2 cellular contexts compared by ENCODE assay signal in genomic region chr13:99687728-99688397, GRCh38.
A peak's percentile ranks its signal among the peaks of the same experiment; 100 is the strongest.
TF ChIP-seq lines count a peak whose summit lies in the region.

No MANE protein-coding gene starts in this region.

TF ChIP-seq in HEK293, 187 proteins besides CTCF, POLR2A, EP300 and RAD21 (continued from another document):
- TF ChIP-seq ZNF280C (tag by site-specific recombination; IDR thresholded peaks at IDR 0.05) (no peak), ZIC2 (tag by site-specific recombination; IDR thresholded peaks at IDR 0.05) (no peak), ZFP3 (tag by site-specific recombination; IDR thresholded peaks at IDR 0.05; ENCODE audit: low read depth) (no peak), ZNF513 (tag by site-specific recombination; IDR thresholded peaks at IDR 0.05) (no peak), ZNF629 (tag by site-specific recombination; IDR thresholded peaks at IDR 0.05) (no peak), PRDM6 (tag by site-specific recombination; IDR thresholded peaks at IDR 0.05) (peak; percentile 69), OSR2 (tag by site-specific recombination; IDR thresholded peaks at IDR 0.05) (peak; percentile 32; the same call in 1 of the 2 replicates), SALL2 (tag by site-specific recombination; IDR thresholded peaks at IDR 0.05; ENCODE audit: borderline replicate concordance) (no peak), ZEB2 (tag by site-specific recombination; IDR thresholded peaks at IDR 0.05) (no peak), BCL6B (tag by site-specific recombination; IDR thresholded peaks at IDR 0.05) (no peak), ZNF449 (tag by site-specific recombination; IDR thresholded peaks at IDR 0.05) (no peak), ZNF324 (tag by site-specific recombination; IDR thresholded peaks at IDR 0.05) (no peak), ZBTB8A (tag by site-specific recombination; IDR thresholded peaks at IDR 0.05) (0 out of 2 replicates have a peak, but pooled peaks have one; percentile 21)

TF ChIP-seq in SK-N-SH, 30 proteins besides CTCF, POLR2A, EP300 and RAD21 (continued from another document):
- peak; percentile 17; the same call in 1 of the 2 replicates for TF ChIP-seq PBX3 (IDR thresholded peaks at IDR 0.05)
- TF ChIP-seq USF1 (IDR thresholded peaks at IDR 0.05; ENCODE audit: borderline replicate concordance, low read depth) = no peak
